In the genomic region with DNA sequence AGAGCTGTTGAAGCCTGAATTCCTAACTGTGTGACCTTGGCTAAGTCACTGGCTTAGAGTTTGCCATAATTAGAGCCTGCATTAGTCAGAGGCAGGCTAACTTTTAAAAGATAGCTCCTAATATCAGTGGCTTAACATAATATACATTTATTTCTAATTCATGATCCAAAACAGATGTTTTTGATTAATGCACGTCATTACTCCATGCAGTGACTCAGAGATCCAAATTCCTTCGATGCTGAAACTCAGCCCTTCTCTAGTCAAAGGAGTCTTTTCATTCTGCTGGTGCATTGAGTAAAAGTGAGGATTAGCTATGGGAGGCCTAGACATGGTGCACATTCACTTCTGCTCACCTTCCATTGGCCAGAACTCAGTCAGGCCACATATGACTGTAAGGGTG, we compare ENCODE assay signal across 25 cellular contexts. TPM values are rescaled to one million over a fixed set of nuclear protein-coding genes. Genes with fewer than 3 reads are reported as not detected.
DNase-seq lines count a peak whose midpoint lies in the region; ATAC-seq and TF ChIP-seq lines count a peak whose summit lies in the region.
"Had no signal": no experiment of that assay in that cellular context is flagged by ENCODE, and none has a peak within 500 bp of the region (broad histone marks: within the 10 kb centered on the region; RNA-seq: fewer than 3 reads in every experiment).

No MANE protein-coding gene starts in this region.

- H3K36me3 ChIP-seq in left ventricle myocardium inferior (no peaks in the 10 kb centered on the region), SK-N-SH (replicated peaks in 1 of 2; ENCODE audit: control insufficient read depth in 1 of 2, insufficient read depth in 2 of 2, low read length in 1 of 2) (no peaks in the 10 kb centered on the region)
- H3K36me3 ChIP-seq: adrenal gland, SJSA1, WERI-Rb-1 had no signal

- 0 out of 4 replicates have a peak, but pooled peaks of 1 of the 2 experiments have one; percentile 11 for TF ChIP-seq EP300 in SK-N-SH (IDR thresholded peaks at IDR 0.05; ENCODE audit: borderline replicate concordance in 1 of 2, low read depth in 1 of 2, low read length in 1 of 2)

- H3K4me3 ChIP-seq in left ventricle myocardium inferior (no peak overlapping the region), SK-N-SH (ENCODE audit: low read depth in 2 of 2, low read length in 1 of 2) (no peak overlapping the region)
- H3K4me3 ChIP-seq: adrenal gland, psoas muscle, SJSA1 had no signal

- H2AFZ ChIP-seq in SK-N-SH (ENCODE audit: low read depth), result no peak overlapping the region

- no peak for ATAC-seq in left ventricle myocardium superior
- ATAC-seq: left colon, Panc1, psoas muscle had no signal

- no peaks in the 10 kb centered on the region for H3K79me2 ChIP-seq in SK-N-SH (ENCODE audit: insufficient read depth)

- H3K27me3 ChIP-seq in left ventricle myocardium inferior (ENCODE audit: low read depth) (no peaks in the 10 kb centered on the region), SK-N-SH (ENCODE audit: insufficient read depth) (no peaks in the 10 kb centered on the region)
- H3K27me3 ChIP-seq: adrenal gland, SJSA1 had no signal

- DNase-seq in left ventricle myocardium inferior (no peak), left ventricle myocardium superior (no peak), SK-N-SH (no peak), fibroblast of the conjunctiva (ENCODE audit: low read depth) (peak; percentile 39), HuH-7.5 (ENCODE audit: low spot score) (no peak), hepatic stellate cell (ENCODE audit: low spot score) (no peak), retina (no peak)
- DNase-seq in activated CD4-positive, alpha-beta T cell treated with anti-CD3 and anti-CD28 coated beads for 48 hours, result no peak
- DNase-seq: activated CD4-positive, alpha-beta T cell treated with anti-CD3 and anti-CD28 coated beads, Interleukin-2, amount 50 U/mL, for 48 hours; activated effector memory CD4-positive, alpha-beta T cell treated with anti-CD3 and anti-CD28 coated beads, Interleukin-2, amount 50 U/mL, for 16 hours; CD4-positive, alpha-beta T cell; dermis blood vessel endothelial cell; Kasumi-1; left colon; midbrain; NCI-H1105; NCI-H510A; psoas muscle; stimulated activated CD4-positive, alpha-beta T cell treated with anti-CD3 and anti-CD28 coated beads, Interleukin-4, amount 100 ng/mL, for 1 hour; trophoblast cell; WERI-Rb-1 had no signal

- no peaks in the 10 kb centered on the region for H3K9me2 ChIP-seq in SK-N-SH

- CTCF ChIA-PET in SK-N-SH (lab: Yijun Ruan, JAX), result interaction anchor here (1.4 kb wide), 1 partner anchor 345 kb away, joined by 5 read pairs; no protein-coding TSS in a partner anchor

- no peak for TF ChIP-seq CTCF in left ventricle myocardium inferior (IDR thresholded peaks at IDR 0.05; ENCODE audit: borderline replicate concordance)
- TF ChIP-seq CTCF in SK-N-SH (IDR thresholded peaks at IDR 0.05), result no peak

- H3K27ac ChIP-seq in left ventricle myocardium inferior (replicated peaks) (peak overlapping the region; percentile 7), SK-N-SH (ENCODE audit: low read depth in 2 of 2, low read length in 1 of 2) (no peak overlapping the region)
- H3K27ac ChIP-seq: adrenal gland, psoas muscle, SJSA1, WERI-Rb-1 had no signal

- no peak for TF ChIP-seq RAD21 in SK-N-SH (IDR thresholded peaks at IDR 0.05; ENCODE audit: low read length)

- H3K4me1 ChIP-seq in left ventricle myocardium inferior (peaks cover 75% of the 10 kb centered on the region), SK-N-SH (ENCODE audit: control insufficient read depth in 1 of 2, insufficient read depth in 2 of 2, low read depth in 1 of 2, low read length in 1 of 2) (peaks cover 0 to 7% of the 10 kb centered on the region in 2 experiments; a peak in 1 of 4 replicates)
- H3K4me1 ChIP-seq: adrenal gland, psoas muscle, SJSA1 had no signal

- H3K9me3 ChIP-seq in left ventricle myocardium inferior (replicated peaks) (peaks cover 5% of the 10 kb centered on the region), SK-N-SH (no peaks in the 10 kb centered on the region)
- H3K9me3 ChIP-seq: adrenal gland, psoas muscle, SJSA1 had no signal

- WGBS in SK-N-SH (ENCODE audit: low lambda C conversion rate), result 13% methylated on average over 2 of the region's 2 CpGs

- H4K20me1 ChIP-seq in SK-N-SH (ENCODE audit: insufficient read depth), result no peaks in the 10 kb centered on the region

- POLR2A ChIA-PET in SK-N-SH (lab: Yijun Ruan, JAX), result no interaction called here

- no peak overlapping the region for H3K4me2 ChIP-seq in SK-N-SH

- intact Hi-C loops in left ventricle myocardium inferior (cut with micrococcal nuclease), result no loop called here
- intact Hi-C loops in left ventricle myocardium superior (cut with micrococcal nuclease), result no loop called here

- no peak overlapping the region for H3K9ac ChIP-seq in SK-N-SH

- H3F3A ChIP-seq in SK-N-SH (replicated peaks; ENCODE audit: insufficient read depth), result peaks cover 7% of the 10 kb centered on the region

TF ChIP-seq in SK-N-SH, 30 proteins besides CTCF, POLR2A, EP300 and RAD21:
- TF ChIP-seq TCF12 (IDR thresholded peaks at IDR 0.05) (peak; percentile 83), FOSL2 (IDR thresholded peaks at IDR 0.05; ENCODE audit: borderline replicate concordance, low read depth) (peak; percentile 53; the same call in 1 of the 2 replicates), RCOR1 (IDR thresholded peaks at IDR 0.05; ENCODE audit: low read length) (no peak), RFX5 (IDR thresholded peaks at IDR 0.05; ENCODE audit: low read length) (no peak), NRF1 (IDR thresholded peaks at IDR 0.05; ENCODE audit: low read depth, low read length) (no peak), JUND (IDR thresholded peaks at IDR 0.05) (peak; percentile 20; the same call in 1 of the 2 replicates), TAF1 (IDR thresholded peaks at IDR 0.05; ENCODE audit: borderline replicate concordance, low read depth, low read length) (no peak), MEF2A (IDR thresholded peaks at IDR 0.05; ENCODE audit: borderline replicate concordance, low read depth) (no peak), YY1 (IDR thresholded peaks at IDR 0.05; ENCODE audit: low read depth) (no peak), GABPA (IDR thresholded peaks at IDR 0.05; ENCODE audit: low read depth) (no peak), FOXJ3 (CRISPR knock-in tag; IDR thresholded peaks at IDR 0.05) (no peak)
- TF ChIP-seq, protein P1, sequence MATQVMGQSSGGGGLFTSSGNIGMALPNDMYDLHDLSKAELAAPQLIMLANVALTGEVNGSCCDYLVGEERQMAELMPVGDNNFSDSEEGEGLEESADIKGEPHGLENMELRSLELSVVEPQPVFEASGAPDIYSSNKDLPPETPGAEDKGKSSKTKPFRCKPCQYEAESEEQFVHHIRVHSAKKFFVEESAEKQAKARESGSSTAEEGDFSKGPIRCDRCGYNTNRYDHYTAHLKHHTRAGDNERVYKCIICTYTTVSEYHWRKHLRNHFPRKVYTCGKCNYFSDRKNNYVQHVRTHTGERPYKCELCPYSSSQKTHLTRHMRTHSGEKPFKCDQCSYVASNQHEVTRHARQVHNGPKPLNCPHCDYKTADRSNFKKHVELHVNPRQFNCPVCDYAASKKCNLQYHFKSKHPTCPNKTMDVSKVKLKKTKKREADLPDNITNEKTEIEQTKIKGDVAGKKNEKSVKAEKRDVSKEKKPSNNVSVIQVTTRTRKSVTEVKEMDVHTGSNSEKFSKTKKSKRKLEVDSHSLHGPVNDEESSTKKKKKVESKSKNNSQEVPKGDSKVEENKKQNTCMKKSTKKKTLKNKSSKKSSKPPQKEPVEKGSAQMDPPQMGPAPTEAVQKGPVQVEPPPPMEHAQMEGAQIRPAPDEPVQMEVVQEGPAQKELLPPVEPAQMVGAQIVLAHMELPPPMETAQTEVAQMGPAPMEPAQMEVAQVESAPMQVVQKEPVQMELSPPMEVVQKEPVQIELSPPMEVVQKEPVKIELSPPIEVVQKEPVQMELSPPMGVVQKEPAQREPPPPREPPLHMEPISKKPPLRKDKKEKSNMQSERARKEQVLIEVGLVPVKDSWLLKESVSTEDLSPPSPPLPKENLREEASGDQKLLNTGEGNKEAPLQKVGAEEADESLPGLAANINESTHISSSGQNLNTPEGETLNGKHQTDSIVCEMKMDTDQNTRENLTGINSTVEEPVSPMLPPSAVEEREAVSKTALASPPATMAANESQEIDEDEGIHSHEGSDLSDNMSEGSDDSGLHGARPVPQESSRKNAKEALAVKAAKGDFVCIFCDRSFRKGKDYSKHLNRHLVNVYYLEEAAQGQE (IDR thresholded peaks at IDR 0.05; ENCODE audit: low read depth, low read length), result no peak
- TF ChIP-seq, protein P2, sequence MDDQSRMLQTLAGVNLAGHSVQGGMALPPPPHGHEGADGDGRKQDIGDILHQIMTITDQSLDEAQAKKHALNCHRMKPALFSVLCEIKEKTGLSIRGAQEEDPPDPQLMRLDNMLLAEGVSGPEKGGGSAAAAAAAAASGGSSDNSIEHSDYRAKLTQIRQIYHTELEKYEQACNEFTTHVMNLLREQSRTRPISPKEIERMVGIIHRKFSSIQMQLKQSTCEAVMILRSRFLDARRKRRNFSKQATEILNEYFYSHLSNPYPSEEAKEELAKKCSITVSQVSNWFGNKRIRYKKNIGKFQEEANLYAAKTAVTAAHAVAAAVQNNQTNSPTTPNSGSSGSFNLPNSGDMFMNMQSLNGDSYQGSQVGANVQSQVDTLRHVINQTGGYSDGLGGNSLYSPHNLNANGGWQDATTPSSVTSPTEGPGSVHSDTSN (IDR thresholded peaks at IDR 0.05), result 0 out of 2 replicates have a peak, but pooled peaks have one; percentile 27

RNA-seq across cellular contexts. Expression of a gene that starts 49.8 kb away (rescaled TPM):
- total RNA-seq in left ventricle myocardium inferior (94.4 TPM), left ventricle myocardium superior (5.6 TPM)
- polyA plus RNA-seq in SK-N-SH (2012; rRNA removed), result 4.1 and 7.1 TPM in 2 replicates
- 4.9 and 7.3 TPM in 2 replicates for polyA plus RNA-seq in SK-N-SH (2012; cell fraction: cytosol; rRNA removed)
- polyA plus RNA-seq in SK-N-SH (2012; cell fraction: nucleus; rRNA removed), result 4.9 and 6.5 TPM in 2 replicates
- total RNA-seq: CD4-positive, alpha-beta T cell; endothelial cell of umbilical vein had no signal
- polyA plus RNA-seq: endothelial cell of umbilical vein had no signal

Comparison
In these comparisons a context has a peak if more than half of its experiments do, and no peak if none do; other contexts are left out.
1. RNA of a gene that starts 49.8 kb away (total RNA-seq): 94.4 TPM in left ventricle myocardium inferior (single experiment); 5.6 TPM in left ventricle myocardium superior (single experiment); every median in the first group is over 10 times any median in the second.